Comparison of ENCODE assay signal across 8 cellular contexts in the genomic region with DNA sequence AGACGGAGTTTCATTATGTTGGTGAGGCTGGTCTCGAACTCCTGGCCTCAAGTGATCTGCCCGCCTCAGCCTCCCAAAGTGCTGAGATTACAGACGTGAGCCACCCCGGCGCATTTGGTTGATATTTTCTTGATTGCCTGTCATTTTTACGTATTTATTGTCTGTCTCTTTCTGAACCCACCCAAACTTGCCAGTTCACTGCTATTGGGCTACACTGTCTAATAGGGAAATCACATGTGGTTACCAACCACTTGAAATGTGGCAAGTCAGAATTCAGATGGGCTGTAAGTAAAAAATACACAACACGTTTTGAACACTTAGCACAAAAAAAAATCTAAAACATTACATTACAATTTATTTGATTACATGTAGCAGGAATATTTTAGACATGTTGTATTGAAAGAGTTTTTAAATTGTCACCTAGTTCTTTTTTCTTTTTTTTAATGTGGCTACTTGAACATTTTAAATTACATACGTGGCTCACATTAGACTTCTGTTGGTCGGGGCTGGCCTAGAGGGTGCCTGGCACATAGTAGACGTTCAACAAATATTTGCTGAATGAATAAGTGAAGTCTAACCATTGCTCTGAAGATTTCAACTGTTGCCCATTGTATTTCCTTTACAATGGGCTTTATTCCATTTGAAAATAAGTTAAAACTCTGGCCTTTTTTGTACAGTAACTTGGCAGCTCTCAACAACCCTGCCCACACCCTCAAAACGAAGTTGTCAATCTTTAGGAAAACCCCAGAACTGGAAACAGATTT. TPM values are rescaled to one million over a fixed set of nuclear protein-coding genes. Genes with fewer than 3 reads are reported as not detected.
DNase-seq lines count a peak whose midpoint lies in the region; ATAC-seq and TF ChIP-seq lines count a peak whose summit lies in the region.

No MANE protein-coding gene starts in this region.

- H3K4me1 ChIP-seq in adrenal gland (replicated peaks in 1 of 2) = peaks cover 14 to 42% of the 10 kb centered on the region in 2 donors

- intact Hi-C loops in activated CD4-positive, alpha-beta T cell treated with anti-CD3 and anti-CD28 coated beads for 36 hours (cut with DNase I, micrococcal nuclease) = no loop called here
- intact Hi-C loops in adrenal gland (cut with DNase I) = no loop called here

- H3K9me3 ChIP-seq in adrenal gland (replicated peaks in 1 of 3) = no peaks in the 10 kb centered on the region

- no peak for TF ChIP-seq CTCF in adrenal gland (IDR thresholded peaks at IDR 0.05)

- H3K36me3 Mint-ChIP-seq in activated CD4-positive, alpha-beta T cell treated with anti-CD3 and anti-CD28 coated beads for 36 hours (ENCODE audit: low read depth) = peaks cover 18% of the 10 kb centered on the region

- H3K27me3 Mint-ChIP-seq in activated CD4-positive, alpha-beta T cell treated with anti-CD3 and anti-CD28 coated beads for 36 hours = no peaks in the 10 kb centered on the region

- H3K4me3 Mint-ChIP-seq in activated CD4-positive, alpha-beta T cell treated with anti-CD3 and anti-CD28 coated beads for 36 hours = peak overlapping the region; percentile 86

- H3K27me3 ChIP-seq in adrenal gland = no peaks in the 10 kb centered on the region

- peaks cover 38% of the 10 kb centered on the region for H3K4me1 Mint-ChIP-seq in activated CD4-positive, alpha-beta T cell treated with anti-CD3 and anti-CD28 coated beads for 36 hours

- H3K36me3 ChIP-seq in adrenal gland (replicated peaks in 1 of 2) = no peaks in the 10 kb centered on the region

- no peak for ATAC-seq in activated CD4-positive, alpha-beta T cell treated with anti-CD3 and anti-CD28 coated beads for 36 hours

- TF ChIP-seq POLR2A in adrenal gland (IDR thresholded peaks at IDR 0.05) = no peak

- no peaks in the 10 kb centered on the region for H3K9me3 Mint-ChIP-seq in activated CD4-positive, alpha-beta T cell treated with anti-CD3 and anti-CD28 coated beads for 36 hours (ENCODE audit: low read depth)

- CTCF ChIA-PET in activated CD4-positive, alpha-beta T cell treated with anti-CD3 and anti-CD28 coated beads for 36 hours (lab: Charles Lee) = interaction anchor here (0.6 to 1.4 kb wide), 6 partner anchors 11 to 185 kb away, joined by 3 to 4 read pairs (median 3); no protein-coding TSS in a partner anchor

- peak overlapping the region; percentile 96 for H3K27ac Mint-ChIP-seq in activated CD4-positive, alpha-beta T cell treated with anti-CD3 and anti-CD28 coated beads for 36 hours

- H3K27ac ChIP-seq in adrenal gland (peak overlapping the region; percentile 59 to 100 (median 97)), substantia nigra (ENCODE audit: low read depth, low read length, poor library complexity, severe bottlenecking) (peak overlapping the region; percentile 91)

- no peak for DNase-seq in activated CD4-positive, alpha-beta T cell treated with anti-CD3 and anti-CD28 coated beads for 36 hours
- no peak for DNase-seq in activated CD4-positive, alpha-beta T cell treated with anti-CD3 and anti-CD28 coated beads for 1 hour
- no peak for DNase-seq in adrenal gland
- DNase-seq in iris pigment epithelial cell (ENCODE audit: low read depth) = peak; percentile 65
- DNase-seq in substantia nigra (lab: John Stamatoyannopoulos, UW) = no peak
- DNase-seq in 8988T = no peak
- DNase-seq in NCI-H2107 treated with DMSO at 0.1 percent for 48 hours (lab: John Stamatoyannopoulos, UW; ENCODE audit: unreplicated experiment) = no peak
- no peak for DNase-seq in HuH-7 (ENCODE audit: low spot score)

- WGBS in adrenal gland, 4 donors = 69 to 71% (median 70%) methylated on average over 12 of the region's 12 CpGs

- peak overlapping the region in 2 of 4 donors; percentile 55 to 84 for H3K4me3 ChIP-seq in adrenal gland

- POLR2A ChIA-PET in activated CD4-positive, alpha-beta T cell treated with anti-CD3 and anti-CD28 coated beads for 36 hours (lab: Charles Lee) = interaction anchor here (0.6 to 1.6 kb wide), 4 partner anchors 8 to 89 kb away, joined by 3 to 8 read pairs (median 6); no protein-coding TSS in a partner anchor

RNA-seq across cellular contexts. Expression of gene WSB2, which starts 1.9 kb away (rescaled TPM):
- total RNA-seq in activated CD4-positive, alpha-beta T cell treated with anti-CD3 and anti-CD28 coated beads for 36 hours = 10 to 100 TPM; 57.7 to 58.2 TPM
- total RNA-seq in adrenal gland = 100 to 1,000 TPM in 6 of 8 donors, 10 to 100 TPM in 2; 95.2 to 201 (median 111) TPM
- polyA plus RNA-seq in adrenal gland = 100 to 1,000 TPM in 1 of 3 donors, 10 to 100 TPM in 2; 50.0 to 162 (median 60.8) TPM

RNA-seq across cellular contexts. Expression of gene RFC5, which starts 42.6 kb away (rescaled TPM):
- total RNA-seq in activated CD4-positive, alpha-beta T cell treated with anti-CD3 and anti-CD28 coated beads for 36 hours = 10 to 100 TPM; 63.0 to 78.9 TPM
- 10 to 100 TPM in 3 of 8 donors, 1 to 10 TPM in 5; 5.8 to 28.0 (median 9.0) TPM for total RNA-seq in adrenal gland
- polyA plus RNA-seq in adrenal gland = 1 to 10 TPM; 6.6 to 8.6 (median 7.8) TPM

RNA-seq across cellular contexts. Expression of gene VSIG10, which starts 44.7 kb away (rescaled TPM):
- 1 to 10 TPM; 6.5 to 8.2 TPM for total RNA-seq in activated CD4-positive, alpha-beta T cell treated with anti-CD3 and anti-CD28 coated beads for 36 hours
- total RNA-seq in adrenal gland = 10 to 100 TPM; 33.1 to 87.6 (median 68.1) TPM
- 10 to 100 TPM; 28.6 to 46.3 (median 31.8) TPM for polyA plus RNA-seq in adrenal gland
